ENCODE assay signal across 8 cellular contexts in the genomic region with DNA sequence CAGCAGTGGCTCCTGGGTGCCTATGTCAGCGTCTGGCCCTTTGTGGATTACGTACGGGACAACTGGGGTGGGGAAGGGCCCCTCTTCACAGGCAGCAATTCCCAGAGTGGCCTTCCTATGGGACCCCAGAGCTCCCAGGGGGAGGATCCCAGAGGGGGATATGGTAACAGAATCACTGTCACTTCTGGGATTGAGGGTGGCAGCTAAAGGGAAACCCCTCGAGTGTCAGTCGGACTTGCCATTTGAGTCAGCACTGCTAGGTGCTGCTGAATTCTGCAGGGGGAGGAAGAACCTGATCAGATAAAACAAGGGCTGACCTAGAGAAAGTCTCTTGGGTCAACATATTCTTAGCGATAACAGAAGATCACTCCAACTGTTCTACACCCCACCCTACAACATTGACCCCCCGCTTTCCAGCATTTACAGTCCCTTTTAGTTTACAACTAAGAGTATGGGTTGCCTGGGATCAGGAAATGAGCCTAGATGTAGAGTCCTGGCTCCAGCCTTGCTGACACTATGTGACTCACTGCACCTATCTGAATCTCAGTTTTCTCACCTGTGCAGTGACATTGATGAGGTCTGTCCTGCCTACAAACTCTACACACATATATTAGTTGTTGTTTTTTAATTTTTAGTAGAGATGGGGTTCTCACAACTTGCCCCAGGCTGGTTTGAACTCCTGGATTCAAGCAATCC. TPM values are rescaled to one million over a fixed set of nuclear protein-coding genes. Genes with fewer than 3 reads are reported as not detected.
DNase-seq lines count a peak whose midpoint lies in the region; ATAC-seq and TF ChIP-seq lines count a peak whose summit lies in the region.

No MANE protein-coding gene starts in this region.

- peak; percentile 40 for ATAC-seq in HG02840 (IDR thresholded peaks at IDR 0.05; ENCODE audit: low FRiP score, unreplicated experiment)
- peak; percentile 41 for ATAC-seq in central memory CD8-positive, alpha-beta T cell (replicated peaks; ENCODE audit: extremely low read depth, poor library complexity, severe bottlenecking)

- no peaks in the 10 kb centered on the region for H3K79me2 ChIP-seq in PC-9 (ENCODE audit: low read depth)

- H3K4me3 ChIP-seq in PC-9 (peak overlapping the region; percentile 63), tibial nerve (peak overlapping the region; percentile 35 to 62 (median 48))

- peak overlapping the region; percentile 92 for H3K27ac Mint-ChIP-seq in central memory CD8-positive, alpha-beta T cell (ENCODE audit: low read depth)
- peak overlapping the region; percentile 97 for H3K27ac Mint-ChIP-seq in mesothelial cell of epicardium

- peaks cover 54% of the 10 kb centered on the region for H3K4me1 Mint-ChIP-seq in central memory CD8-positive, alpha-beta T cell
- peaks cover 59% of the 10 kb centered on the region for H3K4me1 Mint-ChIP-seq in mesothelial cell of epicardium

- H3K36me3 ChIP-seq in PC-9 (ENCODE audit: low read depth): no peaks in the 10 kb centered on the region
- no peaks in the 10 kb centered on the region for H3K36me3 ChIP-seq in tibial nerve

- H3F3A ChIP-seq in PC-9 (ENCODE audit: insufficient read depth, low read depth): peaks cover 75% of the 10 kb centered on the region

- peaks cover 1% of the 10 kb centered on the region for H3K36me3 Mint-ChIP-seq in central memory CD8-positive, alpha-beta T cell (ENCODE audit: insufficient read depth)
- no peaks in the 10 kb centered on the region for H3K36me3 Mint-ChIP-seq in mesothelial cell of epicardium

- H3K27me3 ChIP-seq in PC-9 (ENCODE audit: insufficient read depth, low read depth): no peaks in the 10 kb centered on the region
- H3K27me3 ChIP-seq in tibial nerve: no peaks in the 10 kb centered on the region

- TSS peak; percentile 85 for BruUV-seq in PC-9 (replicated peaks; lab: Mats Ljungman, UMichigan)

- H3K27ac ChIP-seq in PC-9 (peak overlapping the region; percentile 97), tibial nerve (peak overlapping the region; percentile 93 to 99 (median 98))

- CTCF ChIA-PET in PC-9 (lab: Charles Lee): interaction anchor here (0.6 to 1.3 kb wide), 7 partner anchors 12 to 213 kb away, joined by 3 to 5 read pairs (median 4); a partner anchor contains a TSS

- 11 to 12% methylated on average over 7 of the region's 7 CpGs for WGBS in tibial nerve, 2 donors

- no peak for TF ChIP-seq POLR2A in tibial nerve (IDR thresholded peaks at IDR 0.05)

- H3K9me3 Mint-ChIP-seq in central memory CD8-positive, alpha-beta T cell: no peaks in the 10 kb centered on the region
- H3K9me3 Mint-ChIP-seq in mesothelial cell of epicardium: no peaks in the 10 kb centered on the region

- no peak for TF ChIP-seq EP300 in tibial nerve (IDR thresholded peaks at IDR 0.05)

- H3K9me2 ChIP-seq in PC-9 (ENCODE audit: insufficient read depth): no peaks in the 10 kb centered on the region

- intact Hi-C loops in PC-9 (cut with micrococcal nuclease; ENCODE audit: unreplicated experiment): loop anchor here (2.0 kb wide), 1 partner anchor 181 kb away; no protein-coding TSS in a partner anchor

- H3K9me3 ChIP-seq in PC-9 (ENCODE audit: insufficient read depth, low read depth): no peaks in the 10 kb centered on the region
- H3K9me3 ChIP-seq in tibial nerve: no peaks in the 10 kb centered on the region

- TF ChIP-seq CTCF in PC-9 (conservative IDR thresholded peaks at IDR 0.05) (no peak), mesothelial cell of epicardium (IDR thresholded peaks at IDR 0.05; ENCODE audit: unreplicated experiment) (no peak), tibial nerve (IDR thresholded peaks at IDR 0.05) (no peak)

- peaks cover 83% of the 10 kb centered on the region for H3K4me1 ChIP-seq in PC-9 (replicated peaks; ENCODE audit: insufficient read depth)
- peaks cover 4 to 85% (median 69%) of the 10 kb centered on the region in 4 donors for H3K4me1 ChIP-seq in tibial nerve

- peak overlapping the region; percentile 86 for H3K4me3 Mint-ChIP-seq in central memory CD8-positive, alpha-beta T cell
- H3K4me3 Mint-ChIP-seq in mesothelial cell of epicardium: peak overlapping the region; percentile 70

- H2AFZ ChIP-seq in PC-9: peak overlapping the region; percentile 74

- POLR2A ChIA-PET in PC-9 (lab: Charles Lee; ENCODE audit: unreplicated experiment): interaction anchor here (0.6 to 0.7 kb wide), 4 partner anchors 14 to 74 kb away, joined by 3 to 8 read pairs (median 5); no protein-coding TSS in a partner anchor

- peak overlapping the region; percentile 94 for H3K4me2 ChIP-seq in PC-9

- no peaks in the 10 kb centered on the region for H4K20me1 ChIP-seq in PC-9 (ENCODE audit: insufficient read depth)

- H3K27me3 Mint-ChIP-seq in central memory CD8-positive, alpha-beta T cell: no peaks in the 10 kb centered on the region
- H3K27me3 Mint-ChIP-seq in mesothelial cell of epicardium (ENCODE audit: low read depth): no peaks in the 10 kb centered on the region

- peak; percentile 17 for DNase-seq in activated CD4-positive, CD25-positive, alpha-beta regulatory T cell treated with anti-CD3 and anti-CD28 coated beads, Interleukin-2, amount 50 U/mL, for 16 hours (ENCODE audit: low read depth, low spot score)
- no peak for DNase-seq in activated CD4-positive, CD25-positive, alpha-beta regulatory T cell (lab: John Stamatoyannopoulos, UW)
- peak; percentile 45 to 76 for DNase-seq in PC-9
- DNase-seq in central memory CD8-positive, alpha-beta T cell (ENCODE audit: low spot score in 2 of 2): no peak
- no peak for DNase-seq in mesothelial cell of epicardium (ENCODE audit: low spot score in 2 of 2, unreplicated experiment in 2 of 2)
- DNase-seq in tibial nerve (ENCODE audit: low spot score in 2 of 2): no peak
- DNase-seq in HuH-7.5 (ENCODE audit: low spot score): no peak

RNA-seq across cellular contexts. Expression of a gene that starts 12.3 kb away (rescaled TPM):
- 178 and 212 TPM in 2 replicates for total RNA-seq in PC-9 (2021)
- 61.6 to 62.5 TPM (median 61.9 TPM) in 3 replicates for total RNA-seq in mesothelial cell of epicardium
- 1,000 to 10,000 TPM; 1,317 to 2,202 (median 1,604) TPM for total RNA-seq in tibial nerve

RNA-seq across cellular contexts. Expression of a gene that starts 45.4 kb away (rescaled TPM):
- total RNA-seq in PC-9 (2021) (108 and 129 TPM in 2 replicates), mesothelial cell of epicardium (35.2 to 36.6 TPM (median 36.4 TPM) in 3 replicates), tibial nerve (10 to 100 TPM; 34.2 to 85.7 (median 54.2) TPM)

RNA-seq across cellular contexts. Expression of a gene that starts 45.7 kb away (rescaled TPM):
- total RNA-seq in PC-9 (2021): 142 and 171 TPM in 2 replicates
- 74.3 to 80.5 TPM (median 78.7 TPM) in 3 replicates for total RNA-seq in mesothelial cell of epicardium
- 10 to 100 TPM; 52.6 to 72.3 (median 61.9) TPM for total RNA-seq in tibial nerve

Comparison
In these comparisons a context has a peak if more than half of its experiments do, and no peak if none do; other contexts are left out.
1. DNase-seq: peak in activated CD4-positive, CD25-positive, alpha-beta regulatory T cell treated with anti-CD3 and anti-CD28 coated beads, Interleukin-2, amount 50 U/mL, for 16 hours (single experiment) and PC-9 (2 of 2); none in activated CD4-positive, CD25-positive, alpha-beta regulatory T cell (0 of 4), central memory CD8-positive, alpha-beta T cell (0 of 2), mesothelial cell of epicardium (0 of 2), tibial nerve (0 of 2) and HuH-7.5 (single experiment).